In the genomic region with DNA sequence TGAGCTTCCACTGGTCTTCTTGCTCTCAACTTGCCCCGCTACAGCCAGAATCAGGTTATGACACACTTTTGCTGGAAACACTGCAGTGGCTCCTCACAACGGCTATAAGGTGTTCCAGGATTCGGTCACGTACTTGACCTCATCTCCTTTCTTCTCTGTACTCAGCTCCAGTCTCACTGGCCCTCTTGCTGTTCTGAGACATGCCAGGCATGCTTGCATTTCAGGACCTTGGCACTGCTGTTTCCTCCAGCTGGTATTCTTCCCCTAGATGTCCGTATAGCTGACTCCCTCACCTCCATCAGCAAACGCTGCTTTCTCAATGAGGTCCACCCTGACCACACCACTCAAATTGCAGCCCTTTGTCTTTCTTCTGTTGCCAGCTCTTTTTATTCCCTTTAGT, we compare ENCODE assay signal across 1 cellular context.
TF ChIP-seq lines count a peak whose summit lies in the region.

No MANE protein-coding gene starts in this region.

TF ChIP-seq in K562, 482 proteins besides CTCF, POLR2A, EP300 and RAD21:
- TF ChIP-seq, protein P1, sequence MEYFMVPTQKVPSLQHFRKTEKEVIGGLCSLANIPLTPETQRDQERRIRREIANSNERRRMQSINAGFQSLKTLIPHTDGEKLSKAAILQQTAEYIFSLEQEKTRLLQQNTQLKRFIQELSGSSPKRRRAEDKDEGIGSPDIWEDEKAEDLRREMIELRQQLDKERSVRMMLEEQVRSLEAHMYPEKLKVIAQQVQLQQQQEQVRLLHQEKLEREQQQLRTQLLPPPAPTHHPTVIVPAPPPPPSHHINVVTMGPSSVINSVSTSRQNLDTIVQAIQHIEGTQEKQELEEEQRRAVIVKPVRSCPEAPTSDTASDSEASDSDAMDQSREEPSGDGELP (CRISPR knock-in tag; IDR thresholded peaks at IDR 0.05; ENCODE audit: borderline replicate concordance): 0 out of 2 replicates have a peak, but pooled peaks have one; percentile 28
- TF ChIP-seq FOS (IDR thresholded peaks at IDR 0.05; ENCODE audit: extremely low read depth, insufficient read length): no peak
